In genomic region chr10:102153093-102153620, GRCh38 we compare ENCODE assay signal across 9 cellular contexts. TPM values are rescaled to one million over a fixed set of nuclear protein-coding genes. Genes with fewer than 3 reads are reported as not detected.
DNase-seq lines count a peak whose midpoint lies in the region; ATAC-seq, FAIRE-seq and TF ChIP-seq lines count a peak whose summit lies in the region.
"Had no signal": no experiment of that assay in that cellular context is flagged by ENCODE, and none has a peak within 500 bp of the region (broad histone marks: within the 10 kb centered on the region; RNA-seq: fewer than 3 reads in every experiment).

No MANE protein-coding gene starts in this region.

- H3K4me1 Mint-ChIP-seq in activated T-cell treated with anti-CD3 and anti-CD28 coated beads, Interleukin-2, amount 50 U/mL, for 72 hours (ENCODE audit: low read depth), result peaks cover 65% of the 10 kb centered on the region
- peaks cover 17% of the 10 kb centered on the region for H3K4me1 Mint-ChIP-seq in astrocyte (ENCODE audit: low read depth, unreplicated experiment)

- in situ Hi-C loops in transverse colon (cut with MboI; ENCODE audit: low pct_ligation_motif_present in 1 of 4, low pct_unique_long_range_greater_than_20kb in 1 of 4, low sequenced_read_pairs in 3 of 4), result no loop called here

- intact Hi-C loops in right lobe of liver (cut with DNase I) (no loop called here), transverse colon (cut with DNase I; ENCODE audit: low total_unique reads) (no loop called here)

- WGBS in right lobe of liver (ENCODE audit: insufficient coverage, low coverage, low lambda C conversion rate, missing lambda C conversion rate), result 10% methylated on average over 4 of the region's 5 CpGs
- WGBS in transverse colon (ENCODE audit: low coverage in 1 of 2), 2 donors, result 25 to 40% methylated on average over 2 to 5 of the region's 5 CpGs

- no peak for TF ChIP-seq POLR2A in right lobe of liver (IDR thresholded peaks at IDR 0.05)
- no peak for TF ChIP-seq POLR2A in transverse colon (IDR thresholded peaks at IDR 0.05)

- FAIRE-seq in astrocyte (lab: Jason Lieb, UNC), result no peak

- H3K36me3 Mint-ChIP-seq in activated T-cell treated with anti-CD3 and anti-CD28 coated beads, Interleukin-2, amount 50 U/mL, for 72 hours (ENCODE audit: insufficient read depth in 2 of 2), result peaks cover 12 to 53% of the 10 kb centered on the region in 2 donors
- peaks cover 29% of the 10 kb centered on the region for H3K36me3 Mint-ChIP-seq in astrocyte (ENCODE audit: low read depth, unreplicated experiment)

- no peaks in the 10 kb centered on the region for H3K27me3 Mint-ChIP-seq in activated T-cell treated with anti-CD3 and anti-CD28 coated beads, Interleukin-2, amount 50 U/mL, for 72 hours (ENCODE audit: low read depth)
- no peaks in the 10 kb centered on the region for H3K27me3 Mint-ChIP-seq in astrocyte (ENCODE audit: low read depth, unreplicated experiment)

- H3K9me3 ChIP-seq in astrocyte (ENCODE audit: insufficient read depth, low read depth, low read length) (no peaks in the 10 kb centered on the region), right lobe of liver (no peaks in the 10 kb centered on the region), transverse colon (no peaks in the 10 kb centered on the region)

- no peaks in the 10 kb centered on the region for H3K9me3 Mint-ChIP-seq in activated T-cell treated with anti-CD3 and anti-CD28 coated beads, Interleukin-2, amount 50 U/mL, for 72 hours
- no peaks in the 10 kb centered on the region for H3K9me3 Mint-ChIP-seq in astrocyte (ENCODE audit: unreplicated experiment)

- peak overlapping the region; percentile 98 for H3K27ac ChIP-seq in astrocyte (ENCODE audit: low read depth, low read length)
- H3K27ac ChIP-seq in right lobe of liver, result peak overlapping the region in 1 of 3 donors; percentile 74
- peak overlapping the region; percentile 89 to 97 (median 90) for H3K27ac ChIP-seq in transverse colon

- no peak for ATAC-seq in activated T-cell treated with anti-CD3 and anti-CD28 coated beads, Interleukin-2, amount 50 U/mL, for 72 hours (replicated peaks in 1 of 2)
- ATAC-seq in right lobe of liver (no peak), GM18519 (IDR thresholded peaks at IDR 0.05; ENCODE audit: low FRiP score, unreplicated experiment) (no peak), GM18502 (IDR thresholded peaks at IDR 0.05; ENCODE audit: poor library complexity, unreplicated experiment) (no peak)

- peaks cover 40% of the 10 kb centered on the region for H3K36me3 ChIP-seq in astrocyte (ENCODE audit: insufficient read depth, low read length)
- H3K36me3 ChIP-seq in right lobe of liver, result peaks cover 0 to 27% (median 16%) of the 10 kb centered on the region in 4 donors
- H3K36me3 ChIP-seq in transverse colon, result peaks cover 2 to 28% (median 13%) of the 10 kb centered on the region in 4 donors

- H3K27me3 ChIP-seq in astrocyte (ENCODE audit: insufficient read depth, low read length), result no peaks in the 10 kb centered on the region
- no peaks in the 10 kb centered on the region for H3K27me3 ChIP-seq in right lobe of liver
- no peaks in the 10 kb centered on the region for H3K27me3 ChIP-seq in transverse colon

- peak overlapping the region; percentile 95 for H3K27ac Mint-ChIP-seq in activated T-cell treated with anti-CD3 and anti-CD28 coated beads, Interleukin-2, amount 50 U/mL, for 72 hours
- peak overlapping the region; percentile 99 for H3K27ac Mint-ChIP-seq in astrocyte (ENCODE audit: unreplicated experiment)

- no peak overlapping the region for H2AFZ ChIP-seq in astrocyte (ENCODE audit: low read depth, low read length)

- peaks cover 17% of the 10 kb centered on the region for H3K4me1 ChIP-seq in astrocyte (ENCODE audit: insufficient read depth, low read length)
- H3K4me1 ChIP-seq in right lobe of liver, result peaks cover 0 to 28% (median 8%) of the 10 kb centered on the region in 4 donors
- H3K4me1 ChIP-seq in transverse colon, result peaks cover 9 to 21% (median 14%) of the 10 kb centered on the region in 4 donors

- peak overlapping the region; percentile 95 to 97 for H3K4me3 Mint-ChIP-seq in activated T-cell treated with anti-CD3 and anti-CD28 coated beads, Interleukin-2, amount 50 U/mL, for 72 hours
- H3K4me3 Mint-ChIP-seq in astrocyte (ENCODE audit: unreplicated experiment), result peak overlapping the region; percentile 98

- no peak for TF ChIP-seq EP300 in transverse colon (IDR thresholded peaks at IDR 0.05; ENCODE audit: low read depth)

- H3K4me3 ChIP-seq in astrocyte (ENCODE audit: insufficient read depth, low read depth, low read length) (peak overlapping the region; percentile 95), right lobe of liver (peak overlapping the region; percentile 80 to 93 (median 81)), transverse colon (peak overlapping the region in 3 of 4 donors; percentile 61 to 87 (median 82))

- H3K79me2 ChIP-seq in astrocyte (ENCODE audit: insufficient read depth, low read length), result peaks cover 60% of the 10 kb centered on the region

- peaks cover 85% of the 10 kb centered on the region for H4K20me1 ChIP-seq in astrocyte (ENCODE audit: insufficient read depth, low read length)

- H3K4me2 ChIP-seq in astrocyte (ENCODE audit: low read length), result peak overlapping the region; percentile 99

- no peak for TF ChIP-seq CTCF in astrocyte (IDR thresholded peaks at IDR 0.05; ENCODE audit: insufficient read depth, low read depth, low read length)
- no peak for TF ChIP-seq CTCF in right lobe of liver (IDR thresholded peaks at IDR 0.05)
- no peak for TF ChIP-seq CTCF in transverse colon (IDR thresholded peaks at IDR 0.05)

- no peak for DNase-seq in activated T-cell treated with anti-CD3 and anti-CD28 coated beads, Interleukin-2, amount 50 U/mL, for 72 hours
- DNase-seq in activated T-cell treated with anti-CD3 and anti-CD28 coated beads for 4 hours (no peak), astrocyte (ENCODE audit: low read depth) (no peak), right lobe of liver (no peak), transverse colon (no peak), COLO829 (ENCODE audit: low spot score) (no peak)
- DNase-seq: NCI-H2171 had no signal

- peak overlapping the region; percentile 95 for H3K9ac ChIP-seq in astrocyte (ENCODE audit: low read length)

RNA-seq across cellular contexts. Expression of gene NOLC1, which starts 1.0 kb away (rescaled TPM):
- total RNA-seq in activated T-cell treated with anti-CD3 and anti-CD28 coated beads, Interleukin-2, amount 50 U/mL, for 72 hours, result 100 to 1,000 TPM in 1 of 2 donors, 10 to 100 TPM in 1; 98.2 to 124 TPM
- total RNA-seq in astrocyte (84.1 and 92.9 TPM in 2 replicates), right lobe of liver (10 to 100 TPM; 16.0 to 60.2 (median 27.3) TPM), transverse colon (100 to 1,000 TPM in 1 of 4 donors, 10 to 100 TPM in 3; 19.1 to 119 (median 35.6) TPM)

RNA-seq across cellular contexts. Expression of gene PPRC1, which starts 20.3 kb away (rescaled TPM):
- 10 to 100 TPM; 42.6 to 51.4 TPM for total RNA-seq in activated T-cell treated with anti-CD3 and anti-CD28 coated beads, Interleukin-2, amount 50 U/mL, for 72 hours
- total RNA-seq in astrocyte (54.1 and 56.9 TPM in 2 replicates), right lobe of liver (10 to 100 TPM in 3 of 6 experiments, 1 to 10 TPM in 3; 7.9 to 18.2 (median 10.3) TPM), transverse colon (10 to 100 TPM in 3 of 4 donors, 1 to 10 TPM in 1; 7.5 to 62.7 (median 13.7) TPM)

RNA-seq across cellular contexts. Expression of gene LDB1, which starts 33.0 kb away (rescaled TPM):
- total RNA-seq in activated T-cell treated with anti-CD3 and anti-CD28 coated beads, Interleukin-2, amount 50 U/mL, for 72 hours, result 10 to 100 TPM; 65.1 to 71.2 TPM
- total RNA-seq in astrocyte (126 and 134 TPM in 2 replicates), right lobe of liver (10 to 100 TPM; 11.2 to 14.7 (median 13.0) TPM), transverse colon (10 to 100 TPM; 31.9 to 81.9 (median 54.1) TPM)
